9 cellular contexts compared by ENCODE assay signal in the genomic region with DNA sequence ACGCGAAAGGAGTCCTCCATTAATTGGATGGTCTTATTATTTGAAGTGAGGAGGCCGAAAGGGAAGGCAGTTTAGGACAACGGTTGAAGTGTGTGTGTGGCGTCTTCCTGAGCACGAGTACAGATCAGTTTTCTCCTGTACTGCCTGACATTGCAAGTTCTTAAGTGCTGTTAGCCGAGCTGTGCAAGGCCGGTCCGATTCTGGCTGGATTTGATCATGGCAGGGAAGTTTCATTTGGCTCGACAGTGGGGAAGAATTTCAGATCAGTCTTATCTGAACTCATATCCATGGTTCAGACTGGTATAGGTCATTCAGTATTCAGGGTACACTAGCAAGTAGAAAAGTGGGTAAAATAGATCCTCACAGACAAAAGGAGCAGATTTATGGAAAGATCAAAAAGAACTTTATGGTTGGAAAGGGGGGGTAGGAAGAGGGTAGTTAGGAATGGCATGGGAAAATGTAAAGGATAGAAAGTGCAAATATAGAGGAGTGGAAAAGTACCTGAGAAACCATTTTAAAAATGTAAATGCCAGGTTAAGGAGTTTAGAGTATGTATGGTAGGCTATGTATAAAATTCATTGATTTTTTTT. TPM values are rescaled to one million over a fixed set of nuclear protein-coding genes. Genes with fewer than 3 reads are reported as not detected.
DNase-seq lines count a peak whose midpoint lies in the region; ATAC-seq, FAIRE-seq and TF ChIP-seq lines count a peak whose summit lies in the region.
"Had no signal": no experiment of that assay in that cellular context is flagged by ENCODE, and none has a peak within 500 bp of the region (broad histone marks: within the 10 kb centered on the region; RNA-seq: fewer than 3 reads in every experiment).

No MANE protein-coding gene starts in this region.

- H3K9me3 ChIP-seq in SJCRH30 (replicated peaks) (no peaks in the 10 kb centered on the region), skeletal muscle satellite cell (replicated peaks; ENCODE audit: low read length) (no peaks in the 10 kb centered on the region)

- H3K4me1 Mint-ChIP-seq in activated T-cell treated with anti-CD3 and anti-CD28 coated beads, Interleukin-2, amount 50 U/mL, for 72 hours (ENCODE audit: low read depth): peaks cover 54% of the 10 kb centered on the region

- no peak for TF ChIP-seq CTCF in foreskin keratinocyte (conservative IDR thresholded peaks at IDR 0.05)

- peak overlapping the region; percentile 86 for H3K4me2 ChIP-seq in skeletal muscle satellite cell (ENCODE audit: low read length)

- H3K27me3 ChIP-seq in SJCRH30 (no peaks in the 10 kb centered on the region), foreskin keratinocyte (peaks cover 3% of the 10 kb centered on the region), skeletal muscle satellite cell (ENCODE audit: control insufficient read depth, insufficient read depth, low read length) (no peaks in the 10 kb centered on the region)

- no peaks in the 10 kb centered on the region for H3K4me1 ChIP-seq in SJCRH30
- peaks cover 22% of the 10 kb centered on the region for H3K4me1 ChIP-seq in foreskin keratinocyte
- H3K4me1 ChIP-seq in skeletal muscle satellite cell (ENCODE audit: control insufficient read depth, insufficient read depth, low read length): peaks cover 16% of the 10 kb centered on the region

- peaks cover 5 to 8% of the 10 kb centered on the region in 2 donors for H3K36me3 Mint-ChIP-seq in activated T-cell treated with anti-CD3 and anti-CD28 coated beads, Interleukin-2, amount 50 U/mL, for 72 hours (ENCODE audit: insufficient read depth in 2 of 2)

- H3K9me3 Mint-ChIP-seq in activated T-cell treated with anti-CD3 and anti-CD28 coated beads, Interleukin-2, amount 50 U/mL, for 72 hours: no peaks in the 10 kb centered on the region
- H3K9me3 Mint-ChIP-seq: type B pancreatic cell had no signal

- peak; percentile 75; the same call in 1 of the 2 replicates for TF ChIP-seq POLR2A in GM12891 (IDR thresholded peaks at IDR 0.05; ENCODE audit: low read depth, low read length)

- peak overlapping the region; percentile 95 for H3K9ac ChIP-seq in skeletal muscle satellite cell (ENCODE audit: low read depth, low read length)

- H3K27ac ChIP-seq in SJCRH30 (peak overlapping the region; percentile 90), foreskin keratinocyte (peak overlapping the region; percentile 99)

- DNase-seq in GM12891 (ENCODE audit: insufficient read length, low spot score) (no peak), SJCRH30 (no peak), foreskin keratinocyte (no peak), NOMO-1 (lab: John Stamatoyannopoulos, UW; ENCODE audit: unreplicated experiment in 2 of 2) (no peak)
- DNase-seq in activated T-cell treated with anti-CD3 and anti-CD28 coated beads, Interleukin-2, amount 50 U/mL, for 72 hours: no peak
- DNase-seq in stimulated activated CD8-positive, alpha-beta memory T cell treated with anti-CD3 and anti-CD28 coated beads, Interleukin-4, amount 100 ng/mL, for 48 hours: no peak

- H3K4me3 Mint-ChIP-seq in activated T-cell treated with anti-CD3 and anti-CD28 coated beads, Interleukin-2, amount 50 U/mL, for 72 hours: no peak overlapping the region
- H3K4me3 Mint-ChIP-seq: type B pancreatic cell had no signal

- peaks cover 21% of the 10 kb centered on the region for H3K36me3 ChIP-seq in SJCRH30
- peaks cover 6% of the 10 kb centered on the region for H3K36me3 ChIP-seq in skeletal muscle satellite cell (ENCODE audit: insufficient read depth, low read length)

- no peak for FAIRE-seq in GM12891 (lab: Jason Lieb, UNC)

- no peaks in the 10 kb centered on the region for H3K27me3 Mint-ChIP-seq in activated T-cell treated with anti-CD3 and anti-CD28 coated beads, Interleukin-2, amount 50 U/mL, for 72 hours (ENCODE audit: low read depth)
- H3K27me3 Mint-ChIP-seq: type B pancreatic cell had no signal

- H3K4me3 ChIP-seq in SJCRH30: peak overlapping the region; percentile 78
- peak overlapping the region; percentile 89 for H3K4me3 ChIP-seq in skeletal muscle satellite cell (ENCODE audit: low read length)

- ATAC-seq in foreskin keratinocyte (no peak), HG02798 (IDR thresholded peaks at IDR 0.05; ENCODE audit: poor library complexity, unreplicated experiment) (no peak)
- ATAC-seq in activated T-cell treated with anti-CD3 and anti-CD28 coated beads, Interleukin-2, amount 50 U/mL, for 72 hours (replicated peaks in 1 of 2): no peak

- H3K27ac Mint-ChIP-seq in activated T-cell treated with anti-CD3 and anti-CD28 coated beads, Interleukin-2, amount 50 U/mL, for 72 hours: no peak overlapping the region
- H3K27ac Mint-ChIP-seq: type B pancreatic cell had no signal

TF ChIP-seq in GM12891, 5 proteins besides CTCF, POLR2A, EP300 and RAD21:
- TF ChIP-seq POLR2AphosphoS5 (IDR thresholded peaks at IDR 0.05; ENCODE audit: low read depth, low read length): peak; percentile 59; the same call in 1 of the 2 replicates
- no peak for TF ChIP-seq POU2F2 (IDR thresholded peaks at IDR 0.05; ENCODE audit: low read depth, low read length)
TF ChIP-seq in GM12891: peak in this region for 1.

RNA-seq across cellular contexts. Expression of a gene that starts 0.7 kb away (rescaled TPM):
- polyA plus RNA-seq in GM12891 (2012; ENCODE audit: low read depth, missing spikeins): 2.4 TPM
- total RNA-seq in SJCRH30 (2014; rRNA removed; shearing (Covaris generic)): 13.0 and 15.3 TPM in 2 replicates
- 1.6 and 1.8 TPM in 2 replicates for total RNA-seq in foreskin keratinocyte
- polyA plus RNA-seq in foreskin keratinocyte: 0.34 and 0.58 TPM in 2 replicates
- 1.8 and 2.2 TPM in 2 replicates for total RNA-seq in skeletal muscle satellite cell (2012; rRNA removed)
- total RNA-seq in activated T-cell treated with anti-CD3 and anti-CD28 coated beads, Interleukin-2, amount 50 U/mL, for 72 hours: 1 to 10 TPM; 4.4 to 4.6 TPM

RNA-seq across cellular contexts. Expression of a gene that starts 10.3 kb away (rescaled TPM):
- 96.3 TPM for polyA plus RNA-seq in GM12891 (2012; ENCODE audit: low read depth, missing spikeins)
- 139 and 153 TPM in 2 replicates for total RNA-seq in SJCRH30 (2014; rRNA removed; shearing (Covaris generic))
- total RNA-seq in foreskin keratinocyte: 124 and 162 TPM in 2 replicates
- 84.2 and 98.4 TPM in 2 replicates for polyA plus RNA-seq in foreskin keratinocyte
- total RNA-seq in skeletal muscle satellite cell (2012; rRNA removed): 240 and 274 TPM in 2 replicates
- total RNA-seq in activated T-cell treated with anti-CD3 and anti-CD28 coated beads, Interleukin-2, amount 50 U/mL, for 72 hours: 100 to 1,000 TPM; 103 to 106 TPM
